21 cellular contexts compared by ENCODE assay signal in the genomic region with DNA sequence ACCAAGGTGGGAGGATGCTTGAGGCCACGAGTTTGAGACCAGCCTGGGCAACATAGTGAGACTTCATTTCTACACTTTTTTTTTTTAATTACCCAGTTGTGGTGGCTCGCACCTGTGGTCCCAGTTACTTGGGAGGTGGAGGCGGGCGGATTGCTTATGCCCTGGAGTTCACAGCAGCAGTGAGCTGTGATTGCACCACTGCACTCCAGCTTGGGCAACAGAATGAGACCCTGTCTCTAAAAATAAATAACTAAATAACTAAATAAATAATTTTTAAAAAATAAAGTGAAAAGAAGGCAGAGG. TPM values are rescaled to one million over a fixed set of nuclear protein-coding genes. Genes with fewer than 3 reads are reported as not detected.
DNase-seq lines count a peak whose midpoint lies in the region; ATAC-seq, FAIRE-seq and TF ChIP-seq lines count a peak whose summit lies in the region.
"Had no signal": no experiment of that assay in that cellular context is flagged by ENCODE, and none has a peak within 500 bp of the region (broad histone marks: within the 10 kb centered on the region; RNA-seq: fewer than 3 reads in every experiment).

No MANE protein-coding gene starts in this region.

- H3K4me1 Mint-ChIP-seq in CD4-positive, CD25-positive, alpha-beta regulatory T cell: peaks cover 15 to 76% (median 40%) of the 10 kb centered on the region in 4 donors
- H3K4me1 Mint-ChIP-seq in activated T-helper 1 cell treated with anti-CD3 and anti-CD28 coated beads, Interleukin-12 subunit alpha, Interleukin-12 subunit beta, Interleukin-2, Interleukin-4 antibody, amounts not matched to agents 30 ng/mL and 10 ng/mL and 1 ng/mL, durations not matched to agents 14 hours and 24 hours and 36 hours (ENCODE audit: low read depth): peaks cover 51% of the 10 kb centered on the region

- peaks cover 62% of the 10 kb centered on the region for H3K4me1 ChIP-seq in BLaER1
- H3K4me1 ChIP-seq in CD4-positive, CD25-positive, alpha-beta regulatory T cell (ENCODE audit: control insufficient read depth, insufficient read depth, low read length, poor library complexity, severe bottlenecking): peaks cover 64% of the 10 kb centered on the region
- H3K4me1 ChIP-seq in keratinocyte (ENCODE audit: control insufficient read depth, extremely low read depth, insufficient read depth, low read length): peaks cover 6% of the 10 kb centered on the region
- H3K4me1 ChIP-seq: Caco-2 had no signal

- H3K27ac Mint-ChIP-seq in CD4-positive, CD25-positive, alpha-beta regulatory T cell: peak overlapping the region; percentile 99 to 100 (median 99)
- peak overlapping the region; percentile 91 for H3K27ac Mint-ChIP-seq in activated T-helper 1 cell treated with anti-CD3 and anti-CD28 coated beads, Interleukin-12 subunit alpha, Interleukin-12 subunit beta, Interleukin-2, Interleukin-4 antibody, amounts not matched to agents 30 ng/mL and 10 ng/mL and 1 ng/mL, durations not matched to agents 14 hours and 24 hours and 36 hours
- H3K27ac Mint-ChIP-seq: progenitor cell of endocrine pancreas, WTC11 had no signal

- H3K9me1 ChIP-seq in keratinocyte (ENCODE audit: control insufficient read depth, extremely low read depth, insufficient read depth, low read length): no peaks in the 10 kb centered on the region

- peaks cover 5% of the 10 kb centered on the region for H3K36me3 Mint-ChIP-seq in CD4-positive, CD25-positive, alpha-beta regulatory T cell
- no peaks in the 10 kb centered on the region for H3K36me3 Mint-ChIP-seq in activated T-helper 1 cell treated with anti-CD3 and anti-CD28 coated beads, Interleukin-12 subunit alpha, Interleukin-12 subunit beta, Interleukin-2, Interleukin-4 antibody, amounts not matched to agents 30 ng/mL and 10 ng/mL and 1 ng/mL, durations not matched to agents 14 hours and 24 hours and 36 hours (ENCODE audit: low read depth)
- H3K36me3 Mint-ChIP-seq: WTC11 had no signal

- H3K27me3 ChIP-seq in BLaER1 (no peaks in the 10 kb centered on the region), keratinocyte (ENCODE audit: control insufficient read depth, extremely low read depth, insufficient read depth, low read length) (no peaks in the 10 kb centered on the region)
- no peaks in the 10 kb centered on the region for H3K27me3 ChIP-seq in CD4-positive, CD25-positive, alpha-beta regulatory T cell (ENCODE audit: control insufficient read depth, insufficient read depth, low read length)

- H3K4me2 ChIP-seq in BLaER1 (peak overlapping the region; percentile 88), keratinocyte (ENCODE audit: control insufficient read depth, extremely low read depth, insufficient read depth, low read depth, low read length) (peak overlapping the region; percentile 14)

- dilution Hi-C loops in keratinocyte (cut with MboI; ENCODE audit: extremely low pct_ligation_motif_present, low sequenced_read_pairs): no loop called here

- H3K9me3 Mint-ChIP-seq in CD4-positive, CD25-positive, alpha-beta regulatory T cell: peaks cover 0 to 2% (median 0%) of the 10 kb centered on the region in 7 donors
- no peaks in the 10 kb centered on the region for H3K9me3 Mint-ChIP-seq in activated T-helper 1 cell treated with anti-CD3 and anti-CD28 coated beads, Interleukin-12 subunit alpha, Interleukin-12 subunit beta, Interleukin-2, Interleukin-4 antibody, amounts not matched to agents 30 ng/mL and 10 ng/mL and 1 ng/mL, durations not matched to agents 14 hours and 24 hours and 36 hours
- H3K9me3 Mint-ChIP-seq: WTC11 had no signal

- H3K9ac ChIP-seq in BLaER1: no peak overlapping the region
- no peak overlapping the region for H3K9ac ChIP-seq in keratinocyte (ENCODE audit: control insufficient read depth, extremely low read depth, insufficient read depth, low read length)

- intact Hi-C loops in activated T-helper 1 cell treated with anti-CD3 and anti-CD28 coated beads, Interleukin-12 subunit alpha, Interleukin-12 subunit beta, Interleukin-2, Interleukin-4 antibody, amounts not matched to agents 30 ng/mL and 10 ng/mL and 1 ng/mL, durations not matched to agents 14 hours and 24 hours and 36 hours (cut with micrococcal nuclease): loop anchor here (2.0 to 5.0 kb wide), 2 partner anchors 73 to 229 kb away; no protein-coding TSS in a partner anchor

- no peak overlapping the region for H3K4me3 ChIP-seq in BLaER1
- H3K4me3 ChIP-seq in CD4-positive, CD25-positive, alpha-beta regulatory T cell (ENCODE audit: low read depth, low read length): peak overlapping the region; percentile 29
- no peak overlapping the region for H3K4me3 ChIP-seq in keratinocyte (ENCODE audit: control insufficient read depth in 2 of 3, extremely low read depth in 1 of 3, insufficient read depth in 2 of 3, low read depth in 1 of 3, low read length in 3 of 3)
- H3K4me3 ChIP-seq: tibial nerve had no signal

- H3K27me3 Mint-ChIP-seq in CD4-positive, CD25-positive, alpha-beta regulatory T cell: no peaks in the 10 kb centered on the region
- peaks cover 2% of the 10 kb centered on the region for H3K27me3 Mint-ChIP-seq in activated T-helper 1 cell treated with anti-CD3 and anti-CD28 coated beads, Interleukin-12 subunit alpha, Interleukin-12 subunit beta, Interleukin-2, Interleukin-4 antibody, amounts not matched to agents 30 ng/mL and 10 ng/mL and 1 ng/mL, durations not matched to agents 14 hours and 24 hours and 36 hours (ENCODE audit: insufficient read depth)

- H3K9me3 ChIP-seq in BLaER1 (no peaks in the 10 kb centered on the region), keratinocyte (ENCODE audit: control insufficient read depth, low read depth, low read length) (no peaks in the 10 kb centered on the region)
- no peaks in the 10 kb centered on the region for H3K9me3 ChIP-seq in CD4-positive, CD25-positive, alpha-beta regulatory T cell (ENCODE audit: control insufficient read depth in 2 of 2, low read length in 2 of 2)
- H3K9me3 ChIP-seq: Caco-2, tibial nerve had no signal

- H3K36me3 ChIP-seq in BLaER1 (no peaks in the 10 kb centered on the region), keratinocyte (ENCODE audit: control insufficient read depth in 2 of 2, extremely low read depth in 1 of 2, insufficient read depth in 2 of 2, low read length in 2 of 2) (no peaks in the 10 kb centered on the region)
- no peaks in the 10 kb centered on the region for H3K36me3 ChIP-seq in CD4-positive, CD25-positive, alpha-beta regulatory T cell (ENCODE audit: control insufficient read depth, insufficient read depth, low read length)
- H3K36me3 ChIP-seq: tibial nerve had no signal

- TF ChIP-seq CTCF in keratinocyte (optimal IDR thresholded peaks at IDR 0.05 in 1 of 3, IDR thresholded peaks at IDR 0.05 in 1 of 3, conservative IDR thresholded peaks at IDR 0.05 in 1 of 3; ENCODE audit: extremely low read depth in 1 of 3, insufficient read depth in 2 of 3, low read length in 3 of 3): no peak

- H4K20me1 ChIP-seq in BLaER1 (no peaks in the 10 kb centered on the region), keratinocyte (ENCODE audit: control insufficient read depth, extremely low read depth, insufficient read depth, low read length) (no peaks in the 10 kb centered on the region)

- ATAC-seq in CD4-positive, CD25-positive, alpha-beta regulatory T cell (ENCODE audit: low read depth in 2 of 2): no peak
- ATAC-seq in HG02973 (IDR thresholded peaks at IDR 0.05; ENCODE audit: unreplicated experiment): no peak
- ATAC-seq: WTC11 had no signal

- FAIRE-seq in keratinocyte (lab: Jason Lieb, UNC): no peak
- FAIRE-seq in frontal cortex (lab: Jason Lieb, UNC): no peak
- FAIRE-seq in RCC 7860 (lab: Jason Lieb, UNC): no peak
- FAIRE-seq: bronchial epithelial cell, endothelial cell of umbilical vein had no signal

- no peak overlapping the region for H2AFZ ChIP-seq in keratinocyte (ENCODE audit: control insufficient read depth, low read length)

- H3K27ac ChIP-seq in BLaER1: no peak overlapping the region
- peak overlapping the region; percentile 84 for H3K27ac ChIP-seq in CD4-positive, CD25-positive, alpha-beta regulatory T cell (ENCODE audit: insufficient read depth, low read length, poor library complexity, severe bottlenecking)
- peak overlapping the region; percentile 19 for H3K27ac ChIP-seq in keratinocyte (ENCODE audit: control insufficient read depth, insufficient read depth, low read length)
- H3K27ac ChIP-seq: HL-60, tibial nerve had no signal

- H3K79me2 ChIP-seq in keratinocyte (ENCODE audit: control insufficient read depth, insufficient read depth, low read length): no peaks in the 10 kb centered on the region

- DNase-seq in CD4-positive, CD25-positive, alpha-beta regulatory T cell: no peak
- DNase-seq in activated T-helper 1 cell treated with anti-CD3 and anti-CD28 coated beads, Interleukin-12 subunit alpha, Interleukin-12 subunit beta, Interleukin-2, Interleukin-4 antibody, amounts not matched to agents 30 ng/mL and 10 ng/mL and 1 ng/mL, durations not matched to agents 14 hours and 24 hours and 36 hours (ENCODE audit: low spot score): no peak
- no peak for DNase-seq in keratinocyte (ENCODE audit: low read depth, low spot score)
- no peak for DNase-seq in frontal cortex (ENCODE audit: low spot score in 2 of 2)
- no peak for DNase-seq in RCC 7860 (ENCODE audit: low spot score)
- DNase-seq: GOT3, IMR-90, NCI-H1417 treated with DMSO at 0.1 percent for 48 hours, NCI-H526 had no signal

- H3K4me3 Mint-ChIP-seq in CD4-positive, CD25-positive, alpha-beta regulatory T cell: peak overlapping the region; percentile 74 to 88 (median 80)
- H3K4me3 Mint-ChIP-seq in activated T-helper 1 cell treated with anti-CD3 and anti-CD28 coated beads, Interleukin-12 subunit alpha, Interleukin-12 subunit beta, Interleukin-2, Interleukin-4 antibody, amounts not matched to agents 30 ng/mL and 10 ng/mL and 1 ng/mL, durations not matched to agents 14 hours and 24 hours and 36 hours: no peak overlapping the region
- H3K4me3 Mint-ChIP-seq: WTC11 had no signal

RNA-seq across cellular contexts. Expression of a gene that starts 9.3 kb away (rescaled TPM):
- 1.5 TPM for total RNA-seq in CD4-positive, CD25-positive, alpha-beta regulatory T cell
- polyA plus RNA-seq in CD4-positive, CD25-positive, alpha-beta regulatory T cell: under 1 TPM in 2 of 4 donors, not detected in 2; 0.10 to 0.23 TPM
- total RNA-seq in activated T-helper 1 cell treated with anti-CD3 and anti-CD28 coated beads, Interleukin-12 subunit alpha, Interleukin-12 subunit beta, Interleukin-2, Interleukin-4 antibody, amounts not matched to agents 30 ng/mL and 10 ng/mL and 1 ng/mL, durations not matched to agents 14 hours and 24 hours and 36 hours: 0.12 and 0.18 TPM in 2 replicates
- not detected in 3 replicates for polyA plus RNA-seq in keratinocyte
- not detected for polyA plus RNA-seq in keratinocyte (2011; ENCODE audit: low read depth)
- not detected in 2 replicates for polyA plus RNA-seq in keratinocyte (2011; cell fraction: cytosol; rRNA removed)
- not detected in 2 replicates for polyA plus RNA-seq in keratinocyte (2011; cell fraction: nucleus; rRNA removed)
- polyA plus RNA-seq in keratinocyte (2012; ENCODE audit: low replicate concordance): not detected in 2 replicates
- polyA minus RNA-seq in keratinocyte: not detected in 3 replicates
- polyA minus RNA-seq in keratinocyte (2011; cell fraction: cytosol; rRNA and poly(A)+ RNA removed): not detected
- polyA minus RNA-seq in keratinocyte (2011; cell fraction: nucleus; rRNA and poly(A)+ RNA removed): not detected in 2 replicates
- not detected for total RNA-seq in frontal cortex
- total RNA-seq: bronchial epithelial cell, Caco-2, endothelial cell of umbilical vein, IMR-90, liver, MCF 10A, progenitor cell of endocrine pancreas had no signal
- polyA plus RNA-seq: adipose tissue, endothelial cell of umbilical vein, IMR-90, liver had no signal

RNA-seq across cellular contexts. Expression of a gene that starts 42.7 kb away (rescaled TPM):
- 1.8 TPM for total RNA-seq in CD4-positive, CD25-positive, alpha-beta regulatory T cell
- polyA plus RNA-seq in CD4-positive, CD25-positive, alpha-beta regulatory T cell: 1 to 10 TPM; 1.2 to 1.7 (median 1.3) TPM
- total RNA-seq in activated T-helper 1 cell treated with anti-CD3 and anti-CD28 coated beads, Interleukin-12 subunit alpha, Interleukin-12 subunit beta, Interleukin-2, Interleukin-4 antibody, amounts not matched to agents 30 ng/mL and 10 ng/mL and 1 ng/mL, durations not matched to agents 14 hours and 24 hours and 36 hours: 0.10 and 0.13 TPM in 2 replicates
- polyA plus RNA-seq in keratinocyte: not detected in 3 replicates
- polyA plus RNA-seq in keratinocyte (2011; ENCODE audit: low read depth): not detected
- polyA plus RNA-seq in keratinocyte (2011; cell fraction: cytosol; rRNA removed): not detected in 2 replicates
- polyA plus RNA-seq in keratinocyte (2011; cell fraction: nucleus; rRNA removed): not detected in 2 replicates
- not detected in 2 replicates for polyA plus RNA-seq in keratinocyte (2012; ENCODE audit: low replicate concordance)
- polyA minus RNA-seq in keratinocyte: not detected in 3 replicates
- polyA minus RNA-seq in keratinocyte (2011; cell fraction: cytosol; rRNA and poly(A)+ RNA removed): not detected
- polyA minus RNA-seq in keratinocyte (2011; cell fraction: nucleus; rRNA and poly(A)+ RNA removed): not detected in 2 replicates
- not detected for total RNA-seq in frontal cortex
- total RNA-seq: bronchial epithelial cell, Caco-2, IMR-90, MCF 10A had no signal
- polyA plus RNA-seq: IMR-90 had no signal
